Comparison of ENCODE assay signal across 10 cellular contexts in genomic region chr17:73865825-73866224, GRCh38.
"Had no signal": no experiment of that assay in that cellular context is flagged by ENCODE, and none has a peak within 500 bp of the region (broad histone marks: within the 10 kb centered on the region; RNA-seq: fewer than 3 reads in every experiment).

No MANE protein-coding gene starts in this region.

- DNase-seq: GM23248, GOT3, H9, HCEC 1CT, KBM-7 had no signal

- H3K4me3 Mint-ChIP-seq: H9, IgD-negative memory B cell had no signal

- H3K4me3 ChIP-seq: GM23248 had no signal

- H2AFZ ChIP-seq: GM23248 had no signal

- FAIRE-seq: H54, HepG2 had no signal

- H3K27ac Mint-ChIP-seq: H9, IgD-negative memory B cell had no signal

- H3K4me1 Mint-ChIP-seq: IgD-negative memory B cell had no signal

- ATAC-seq: HepG2 had no signal

- H3K36me3 Mint-ChIP-seq: IgD-negative memory B cell had no signal

- H3K4me2 ChIP-seq: KMS-11 had no signal

- H3K9ac ChIP-seq: GM23248, KMS-11 had no signal

- H3K9me3 Mint-ChIP-seq: H9, IgD-negative memory B cell had no signal

- H3K27ac ChIP-seq: GM23248, HL-60, KMS-11 had no signal
